In genomic region chr1:39214021-39214713, GRCh38 we compare ENCODE assay signal across 8 cellular contexts. TPM values are rescaled to one million over a fixed set of nuclear protein-coding genes. Genes with fewer than 3 reads are reported as not detected.
A peak's percentile ranks its signal among the peaks of the same experiment; 100 is the strongest.
DNase-seq lines count a peak whose midpoint lies in the region; ATAC-seq and TF ChIP-seq lines count a peak whose summit lies in the region.

No MANE protein-coding gene starts in this region.

- H3K36me3 ChIP-seq in RWPE2 (ENCODE audit: low read depth) (0 out of 2 replicates have a peak, but pooled peaks cover 4% of the 10 kb centered on the region), neural progenitor cell (no peaks in the 10 kb centered on the region)

- no peaks in the 10 kb centered on the region for H3K9me3 ChIP-seq in CD4-positive, alpha-beta T cell (ENCODE audit: control insufficient read depth, low read length)
- H3K9me3 ChIP-seq in RWPE2 (ENCODE audit: severe bottlenecking), result no peaks in the 10 kb centered on the region
- H3K9me3 ChIP-seq in neural progenitor cell (ENCODE audit: low read depth), result no peaks in the 10 kb centered on the region

- H3K4me3 ChIP-seq in RWPE2 (ENCODE audit: severe bottlenecking), result no peak overlapping the region
- H3K4me3 ChIP-seq in neural progenitor cell, result no peak overlapping the region

- peak overlapping the region; percentile 5 for H3K27ac ChIP-seq in CD4-positive, alpha-beta T cell (ENCODE audit: low read depth, low read length)
- H3K27ac ChIP-seq in RWPE2 (ENCODE audit: poor library complexity, severe bottlenecking), result peak overlapping the region; percentile 78
- peak overlapping the region; percentile 95 for H3K27ac ChIP-seq in neural progenitor cell

- peak overlapping the region; percentile 89 for H3K4me3 Mint-ChIP-seq in CD4-positive, alpha-beta T cell
- peak overlapping the region; percentile 1 for H3K4me3 Mint-ChIP-seq in neural progenitor cell

- H3K27ac Mint-ChIP-seq in CD4-positive, alpha-beta T cell, result peak overlapping the region; percentile 89
- peak overlapping the region; percentile 87 for H3K27ac Mint-ChIP-seq in neural progenitor cell

- H3K9ac ChIP-seq in neural progenitor cell, result no peak overlapping the region

- peaks cover 3% of the 10 kb centered on the region for H3K9me3 Mint-ChIP-seq in CD4-positive, alpha-beta T cell
- H3K9me3 Mint-ChIP-seq in neural progenitor cell, result no peaks in the 10 kb centered on the region

- H3F3A ChIP-seq in neural progenitor cell (ENCODE audit: low read depth), result peaks cover 33% of the 10 kb centered on the region

- H3K4me2 ChIP-seq in neural progenitor cell, result peak overlapping the region; percentile 67

- CTCF ChIA-PET in CD4-positive, alpha-beta T cell (lab: Charles Lee), result interaction anchor here (1.7 to 4.6 kb wide), 4 partner anchors 10 to 29 kb away, joined by 4 to 42 read pairs (median 28); partner anchors contain the start of gene MACF1

- intact Hi-C loops in CD4-positive, alpha-beta T cell (cut with DNase I, micrococcal nuclease), result loop anchor here in 1 of 2 experiments (1.0 to 2.0 kb wide), 3 partner anchors 9 to 17 kb away; no protein-coding TSS in a partner anchor

- H2AFZ ChIP-seq in neural progenitor cell (replicated peaks), result no peak overlapping the region

- H3K27me3 ChIP-seq in CD4-positive, alpha-beta T cell (ENCODE audit: control insufficient read depth, insufficient read depth, low read length), result no peaks in the 10 kb centered on the region
- H3K27me3 ChIP-seq in RWPE2 (ENCODE audit: insufficient read depth, poor library complexity, severe bottlenecking) (no peaks in the 10 kb centered on the region), neural progenitor cell (no peaks in the 10 kb centered on the region)

- no peak for DNase-seq in CD4-positive, alpha-beta T cell
- DNase-seq in RWPE2 (ENCODE audit: low spot score), result no peak
- DNase-seq in erythroblast (lab: John Stamatoyannopoulos, UW), result peak; percentile 12 to 36
- peak; percentile 90 for DNase-seq in neural progenitor cell (ENCODE audit: low spot score)
- DNase-seq in NCI-H510A (lab: John Stamatoyannopoulos, UW), result no peak

- peaks cover 42% of the 10 kb centered on the region for H4K20me1 ChIP-seq in neural progenitor cell (ENCODE audit: low read depth)

- no peaks in the 10 kb centered on the region for H3K27me3 Mint-ChIP-seq in CD4-positive, alpha-beta T cell
- H3K27me3 Mint-ChIP-seq in neural progenitor cell (ENCODE audit: insufficient read depth, low read depth), result peaks cover 4% of the 10 kb centered on the region

- TF ChIP-seq POLR2A in erythroblast (IDR thresholded peaks at IDR 0.05; ENCODE audit: low read length), result no peak

- H3K79me2 ChIP-seq in neural progenitor cell (ENCODE audit: low read depth), result peaks cover 86% of the 10 kb centered on the region

- no peak for ATAC-seq in CD4-positive, alpha-beta T cell (ENCODE audit: poor library complexity)
- ATAC-seq in RWPE2 (ENCODE audit: low read depth) (peak; percentile 46), GM21825 (IDR thresholded peaks at IDR 0.05; ENCODE audit: unreplicated experiment) (no peak), GM19395 (IDR thresholded peaks at IDR 0.05; ENCODE audit: unreplicated experiment) (no peak), GM21576 (IDR thresholded peaks at IDR 0.05; ENCODE audit: unreplicated experiment) (no peak)

- H3K4me1 ChIP-seq in RWPE2 (ENCODE audit: insufficient read depth, poor library complexity, severe bottlenecking) (peaks cover 49% of the 10 kb centered on the region), neural progenitor cell (peaks cover 47% of the 10 kb centered on the region)

- H3K4me1 Mint-ChIP-seq in CD4-positive, alpha-beta T cell (ENCODE audit: low read depth), result peaks cover 63% of the 10 kb centered on the region
- H3K4me1 Mint-ChIP-seq in neural progenitor cell, result peaks cover 35% of the 10 kb centered on the region

- no peak for TF ChIP-seq CTCF in CD4-positive, alpha-beta T cell (IDR thresholded peaks at IDR 0.05)
- no peak for TF ChIP-seq CTCF in RWPE2 (IDR thresholded peaks at IDR 0.05; ENCODE audit: poor library complexity, severe bottlenecking)
- TF ChIP-seq CTCF in neural progenitor cell (IDR thresholded peaks at IDR 0.05), result no peak

- POLR2A ChIA-PET in CD4-positive, alpha-beta T cell (lab: Charles Lee), result interaction anchor here (0.9 to 3.9 kb wide), 5 partner anchors 8 to 43 kb away, joined by 3 to 70 read pairs (median 11); partner anchors contain the start of gene MACF1

- H3K36me3 Mint-ChIP-seq in CD4-positive, alpha-beta T cell (ENCODE audit: low read depth), result peaks cover 12% of the 10 kb centered on the region
- peaks cover 8% of the 10 kb centered on the region for H3K36me3 Mint-ChIP-seq in neural progenitor cell

RNA-seq across cellular contexts. Expression of gene MACF1, which starts 9.7 kb away (rescaled TPM):
- 100 to 1,000 TPM; 248 to 252 TPM for total RNA-seq in CD4-positive, alpha-beta T cell
- total RNA-seq in neural progenitor cell (ENCODE audit: low replicate concordance), result 203 and 222 TPM in 2 replicates

Comparison
In these comparisons a context has a peak if more than half of its experiments do, and no peak if none do; other contexts are left out.
1. DNase-seq: peak in erythroblast (2 of 2) and neural progenitor cell (single experiment); none in CD4-positive, alpha-beta T cell (0 of 10), RWPE2 (single experiment) and NCI-H510A (single experiment).
2. H3K27ac ChIP-seq: peak in every context shown above with its lines; median percentile 95 in neural progenitor cell; 78 in RWPE2; 5 in CD4-positive, alpha-beta T cell.